Comparison of ENCODE assay signal across 14 cellular contexts in genomic region chr19:34184880-34185491, GRCh38. TPM values are rescaled to one million over a fixed set of nuclear protein-coding genes. Genes with fewer than 3 reads are reported as not detected.
DNase-seq lines count a peak whose midpoint lies in the region; ATAC-seq and TF ChIP-seq lines count a peak whose summit lies in the region.
"Had no signal": no experiment of that assay in that cellular context is flagged by ENCODE, and none has a peak within 500 bp of the region (broad histone marks: within the 10 kb centered on the region; RNA-seq: fewer than 3 reads in every experiment).

No MANE protein-coding gene starts in this region.

- H3K4me1 Mint-ChIP-seq in activated CD4-positive, alpha-beta T cell treated with anti-CD3 and anti-CD28 coated beads, Interleukin-2, amount 10 ng/mL, durations not matched to agents 7 days and 5 days = peaks cover 64% of the 10 kb centered on the region
- peaks cover 81% of the 10 kb centered on the region for H3K4me1 Mint-ChIP-seq in stimulated activated memory B cell treated with anti-CD40 and anti-IgM and Interleukin-4, amounts not matched to agents 10 μg/mL and 1 μg/mL and 100 μg/mL, for 72 hours

- peak overlapping the region; percentile 41; the same call in 1 of the 2 replicates for H3K27ac ChIP-seq in Panc1 (ENCODE audit: low read length)
- H3K27ac ChIP-seq: upper lobe of left lung had no signal

- intact Hi-C loops in Panc1 (cut with micrococcal nuclease; ENCODE audit: unreplicated experiment) = no loop called here

- DNase-seq in activated CD4-positive, alpha-beta T cell treated with anti-CD3 and anti-CD28 coated beads, Interleukin-2, amount 10 ng/mL, durations not matched to agents 7 days and 5 days = no peak
- no peak for DNase-seq in activated CD4-positive, alpha-beta T cell treated with anti-CD3 and anti-CD28 coated beads for 48 hours
- no peak for DNase-seq in Panc1 (ENCODE audit: low read depth, low spot score)
- DNase-seq in fibroblast of peridontal ligament (ENCODE audit: extremely low read depth) = peak; percentile 63
- no peak for DNase-seq in DMS 273 (lab: John Stamatoyannopoulos, UW; ENCODE audit: unreplicated experiment)
- no peak for DNase-seq in inferior parietal cortex (ENCODE audit: extremely low spot score)
- DNase-seq in NOMO-1 (lab: John Stamatoyannopoulos, UW; ENCODE audit: unreplicated experiment in 2 of 2) = no peak
- DNase-seq: activated CD4-positive, alpha-beta T cell treated with anti-CD3 and anti-CD28 coated beads, Interleukin-2, amount 50 U/mL, for 1 hour; head of caudate nucleus; NCI-H1417; stimulated activated CD4-positive, alpha-beta T cell treated with anti-CD3 and anti-CD28 coated beads, Interleukin-4, amount 100 ng/mL, for 4 hours; upper lobe of left lung had no signal

- no peaks in the 10 kb centered on the region for H3K27me3 ChIP-seq in Panc1 (ENCODE audit: control insufficient read depth, insufficient read depth, low read length)
- H3K27me3 ChIP-seq: breast epithelium, upper lobe of left lung had no signal

- H3K36me3 Mint-ChIP-seq in activated CD4-positive, alpha-beta T cell treated with anti-CD3 and anti-CD28 coated beads, Interleukin-2, amount 10 ng/mL, durations not matched to agents 7 days and 5 days (ENCODE audit: low read depth) = peaks cover 38% of the 10 kb centered on the region
- peaks cover 35% of the 10 kb centered on the region for H3K36me3 Mint-ChIP-seq in stimulated activated memory B cell treated with anti-CD40 and anti-IgM and Interleukin-4, amounts not matched to agents 10 μg/mL and 1 μg/mL and 100 μg/mL, for 72 hours

- peak; percentile 44; the same call in 1 of the 2 replicates for ATAC-seq in Panc1
- no peak for ATAC-seq in stimulated activated memory B cell treated with anti-CD40 and anti-IgM and Interleukin-4, amounts not matched to agents 10 μg/mL and 1 μg/mL and 100 μg/mL, for 72 hours

- peaks cover 41% of the 10 kb centered on the region for H3K4me1 ChIP-seq in Panc1 (ENCODE audit: control insufficient read depth, insufficient read depth, low read length)
- H3K4me1 ChIP-seq: breast epithelium had no signal

- CTCF ChIA-PET in activated CD4-positive, alpha-beta T cell treated with anti-CD3 and anti-CD28 coated beads, Interleukin-2, amount 10 ng/mL, durations not matched to agents 7 days and 5 days (lab: Charles Lee) = interaction anchor here (0.7 kb wide), 1 partner anchor 20 kb away, joined by 3 read pairs; no protein-coding TSS in a partner anchor
- CTCF ChIA-PET in Panc1 (lab: Charles Lee) = no interaction called here

- H3K27ac Mint-ChIP-seq in activated CD4-positive, alpha-beta T cell treated with anti-CD3 and anti-CD28 coated beads, Interleukin-2, amount 10 ng/mL, durations not matched to agents 7 days and 5 days = peak overlapping the region; percentile 15
- H3K27ac Mint-ChIP-seq in stimulated activated memory B cell treated with anti-CD40 and anti-IgM and Interleukin-4, amounts not matched to agents 10 μg/mL and 1 μg/mL and 100 μg/mL, for 72 hours = peak overlapping the region; percentile 18

- no peaks in the 10 kb centered on the region for H3K9me3 Mint-ChIP-seq in activated CD4-positive, alpha-beta T cell treated with anti-CD3 and anti-CD28 coated beads, Interleukin-2, amount 10 ng/mL, durations not matched to agents 7 days and 5 days
- H3K9me3 Mint-ChIP-seq in stimulated activated memory B cell treated with anti-CD40 and anti-IgM and Interleukin-4, amounts not matched to agents 10 μg/mL and 1 μg/mL and 100 μg/mL, for 72 hours = no peaks in the 10 kb centered on the region

- no TSS peak for BruUV-seq in Panc1 (replicated peaks; lab: Mats Ljungman, UMichigan)

- POLR2A ChIA-PET in activated CD4-positive, alpha-beta T cell treated with anti-CD3 and anti-CD28 coated beads, Interleukin-2, amount 10 ng/mL, durations not matched to agents 7 days and 5 days (lab: Charles Lee) = no interaction called here
- POLR2A ChIA-PET in Panc1 (lab: Charles Lee) = interaction anchor here (0.9 kb wide), 1 partner anchor 10 kb away, joined by 4 read pairs; no protein-coding TSS in a partner anchor

- no peaks in the 10 kb centered on the region for H3K36me3 ChIP-seq in Panc1 (ENCODE audit: control insufficient read depth, insufficient read depth, low read length)
- H3K36me3 ChIP-seq: breast epithelium had no signal

- no peak overlapping the region for H3K4me3 Mint-ChIP-seq in activated CD4-positive, alpha-beta T cell treated with anti-CD3 and anti-CD28 coated beads, Interleukin-2, amount 10 ng/mL, durations not matched to agents 7 days and 5 days
- peak overlapping the region; percentile 12 for H3K4me3 Mint-ChIP-seq in stimulated activated memory B cell treated with anti-CD40 and anti-IgM and Interleukin-4, amounts not matched to agents 10 μg/mL and 1 μg/mL and 100 μg/mL, for 72 hours

- in situ Hi-C loops in Panc1 (cut with HindIII; ENCODE audit: low pct_unique_long_range_greater_than_20kb, low sequenced_read_pairs) = no loop called here

- no peaks in the 10 kb centered on the region for H3K9me3 ChIP-seq in Panc1 (ENCODE audit: control insufficient read depth, insufficient read depth, low read depth, low read length)
- H3K9me3 ChIP-seq: breast epithelium, upper lobe of left lung had no signal

- no peak for TF ChIP-seq CTCF in Panc1 (IDR thresholded peaks at IDR 0.05)

- H3K27me3 Mint-ChIP-seq in activated CD4-positive, alpha-beta T cell treated with anti-CD3 and anti-CD28 coated beads, Interleukin-2, amount 10 ng/mL, durations not matched to agents 7 days and 5 days = no peaks in the 10 kb centered on the region
- no peaks in the 10 kb centered on the region for H3K27me3 Mint-ChIP-seq in stimulated activated memory B cell treated with anti-CD40 and anti-IgM and Interleukin-4, amounts not matched to agents 10 μg/mL and 1 μg/mL and 100 μg/mL, for 72 hours

- no peak overlapping the region for H3K4me3 ChIP-seq in Panc1 (ENCODE audit: low read depth in 2 of 2, low read length in 2 of 2)
- H3K4me3 ChIP-seq: upper lobe of left lung had no signal

RNA-seq across cellular contexts. Expression of gene LSM14A, which starts 12.7 kb away (rescaled TPM):
- total RNA-seq in activated CD4-positive, alpha-beta T cell treated with anti-CD3 and anti-CD28 coated beads, Interleukin-2, amount 10 ng/mL, durations not matched to agents 7 days and 5 days = 100 to 1,000 TPM; 141 to 146 TPM
- 152 TPM for total RNA-seq in Panc1 (2021; ENCODE audit: unreplicated experiment)
- 230 TPM for polyA plus RNA-seq in Panc1 (2012; ENCODE audit: insufficient read length)
